16 cellular contexts compared by ENCODE assay signal in genomic region chr20:7608246-7608645, GRCh38.
DNase-seq lines count a peak whose midpoint lies in the region; ATAC-seq and TF ChIP-seq lines count a peak whose summit lies in the region.
"Had no signal": no experiment of that assay in that cellular context is flagged by ENCODE, and none has a peak within 500 bp of the region (broad histone marks: within the 10 kb centered on the region; RNA-seq: fewer than 3 reads in every experiment).

No MANE protein-coding gene starts in this region.

- H3K9me3 Mint-ChIP-seq in GM23338: no peaks in the 10 kb centered on the region
- H3K9me3 Mint-ChIP-seq in neural progenitor cell: no peaks in the 10 kb centered on the region
- H3K9me3 Mint-ChIP-seq: nephron had no signal

- no peaks in the 10 kb centered on the region for H3K4me1 Mint-ChIP-seq in GM23338
- no peaks in the 10 kb centered on the region for H3K4me1 Mint-ChIP-seq in neural progenitor cell
- H3K4me1 Mint-ChIP-seq: nephron had no signal

- H3K27me3 Mint-ChIP-seq in GM23338 (ENCODE audit: insufficient read depth, low read depth, poor library complexity): no peaks in the 10 kb centered on the region
- no peaks in the 10 kb centered on the region for H3K27me3 Mint-ChIP-seq in neural progenitor cell (ENCODE audit: insufficient read depth, low read depth)

- TF ChIP-seq CTCF in GM23338 (conservative IDR thresholded peaks at IDR 0.05; ENCODE audit: low read depth in 2 of 2) (no peak), neural progenitor cell (IDR thresholded peaks at IDR 0.05) (no peak)

- H3K4me3 Mint-ChIP-seq in GM23338 (no peak overlapping the region), neural progenitor cell (no peak overlapping the region)
- H3K4me3 Mint-ChIP-seq: nephron had no signal

- DNase-seq in GM23338 (ENCODE audit: low spot score): peak; percentile 41
- peak; percentile 7 to 32 for DNase-seq in SJCRH30
- peak; percentile 5 for DNase-seq in fibroblast of peridontal ligament (ENCODE audit: extremely low read depth)
- peak; percentile 37 for DNase-seq in neural progenitor cell (ENCODE audit: low spot score)
- no peak for DNase-seq in T-helper 2 cell
- DNase-seq in amygdala (lab: John Stamatoyannopoulos, UW): no peak
- DNase-seq: activated CD8-positive, alpha-beta memory T cell treated with anti-CD3 and anti-CD28 coated beads, Interleukin-2, amount 50 U/mL, for 4 hours; activated gamma-delta T cell treated with Interleukin-2 at 50 U/mL for 16 hours; DMS153; NCI-H187; spleen had no signal

- no peaks in the 10 kb centered on the region for H3K9me3 ChIP-seq in SJCRH30 (replicated peaks)
- no peaks in the 10 kb centered on the region for H3K9me3 ChIP-seq in neural progenitor cell (ENCODE audit: low read depth)
- H3K9me3 ChIP-seq: gastroesophageal sphincter had no signal

- H4K20me1 ChIP-seq in GM23338 (replicated peaks; ENCODE audit: insufficient read depth) (no peaks in the 10 kb centered on the region), neural progenitor cell (ENCODE audit: low read depth) (no peaks in the 10 kb centered on the region)

- H3K27ac ChIP-seq in GM23338 (ENCODE audit: low read depth) (no peak overlapping the region), SJCRH30 (no peak overlapping the region), neural progenitor cell (no peak overlapping the region)
- H3K27ac ChIP-seq: C4-2B, gastroesophageal sphincter, spleen had no signal

- H3K36me3 ChIP-seq in GM23338 (ENCODE audit: insufficient read depth): no peaks in the 10 kb centered on the region
- no peaks in the 10 kb centered on the region for H3K36me3 ChIP-seq in SJCRH30
- no peaks in the 10 kb centered on the region for H3K36me3 ChIP-seq in neural progenitor cell
- H3K36me3 ChIP-seq: gastroesophageal sphincter, spleen had no signal

- H3K79me2 ChIP-seq in GM23338 (replicated peaks; ENCODE audit: insufficient read depth) (no peaks in the 10 kb centered on the region), neural progenitor cell (ENCODE audit: low read depth) (no peaks in the 10 kb centered on the region)

- H2AFZ ChIP-seq in GM23338 (no peak overlapping the region), neural progenitor cell (replicated peaks) (no peak overlapping the region)

- H3K4me2 ChIP-seq in GM23338 (no peak overlapping the region), neural progenitor cell (no peak overlapping the region)

- no peak overlapping the region for H3K4me3 ChIP-seq in GM23338
- H3K4me3 ChIP-seq in SJCRH30: no peak overlapping the region
- no peak overlapping the region for H3K4me3 ChIP-seq in neural progenitor cell
- H3K4me3 ChIP-seq: gastroesophageal sphincter, lung, spleen had no signal

- no peak overlapping the region for H3K9ac ChIP-seq in neural progenitor cell

- no peaks in the 10 kb centered on the region for H3F3A ChIP-seq in GM23338 (replicated peaks; ENCODE audit: low read depth)
- no peaks in the 10 kb centered on the region for H3F3A ChIP-seq in neural progenitor cell (ENCODE audit: low read depth)

- H3K36me3 Mint-ChIP-seq in GM23338 (ENCODE audit: low read depth) (no peaks in the 10 kb centered on the region), neural progenitor cell (no peaks in the 10 kb centered on the region)

- no peak for ATAC-seq in GM23338
- ATAC-seq in GM21786 (IDR thresholded peaks at IDR 0.05; ENCODE audit: unreplicated experiment): no peak
- ATAC-seq: gastroesophageal sphincter had no signal

- H3K4me1 ChIP-seq in GM23338 (ENCODE audit: insufficient read depth): no peaks in the 10 kb centered on the region
- no peaks in the 10 kb centered on the region for H3K4me1 ChIP-seq in SJCRH30
- H3K4me1 ChIP-seq in neural progenitor cell: no peaks in the 10 kb centered on the region
- H3K4me1 ChIP-seq: gastroesophageal sphincter, spleen had no signal

- H3K27me3 ChIP-seq in GM23338 (ENCODE audit: insufficient read depth) (no peaks in the 10 kb centered on the region), SJCRH30 (no peaks in the 10 kb centered on the region), neural progenitor cell (no peaks in the 10 kb centered on the region)
- H3K27me3 ChIP-seq: gastroesophageal sphincter, spleen had no signal

- no peak overlapping the region for H3K27ac Mint-ChIP-seq in GM23338
- H3K27ac Mint-ChIP-seq in neural progenitor cell: no peak overlapping the region
- H3K27ac Mint-ChIP-seq: nephron had no signal

- H3K9me2 ChIP-seq in GM23338 (ENCODE audit: insufficient read depth): no peaks in the 10 kb centered on the region

TF ChIP-seq in GM23338, 12 proteins besides CTCF, POLR2A, EP300 and RAD21:
- TF ChIP-seq STAT1 (IDR thresholded peaks at IDR 0.05; ENCODE audit: unreplicated experiment) (no peak), REST (IDR thresholded peaks at IDR 0.05; ENCODE audit: unreplicated experiment) (peak; percentile 81)

Comparison
In these comparisons a context has a peak if more than half of its experiments do, and no peak if none do; other contexts are left out.
1. DNase-seq: peak in GM23338 (single experiment), SJCRH30 (2 of 2), fibroblast of peridontal ligament (single experiment) and neural progenitor cell (single experiment); none in T-helper 2 cell (0 of 5) and amygdala (0 of 56).